In genomic region chr17:48335858-48336500, GRCh38 we compare ENCODE assay signal across 8 cellular contexts.
A peak's percentile ranks its signal among the peaks of the same experiment; 100 is the strongest.
DNase-seq lines count a peak whose midpoint lies in the region; ATAC-seq, FAIRE-seq and TF ChIP-seq lines count a peak whose summit lies in the region.

No MANE protein-coding gene starts in this region.

- H3K9me1 ChIP-seq in K562 (ENCODE audit: control insufficient read depth, insufficient read depth, low read length), result no peaks in the 10 kb centered on the region

- TF ChIP-seq CTCF in BJ (IDR thresholded peaks at IDR 0.05; ENCODE audit: insufficient read depth, low read depth, low read length) (peak; percentile 62), K562 (IDR thresholded peaks at IDR 0.05 in 2 of 3, conservative IDR thresholded peaks at IDR 0.05 in 1 of 3; ENCODE audit: insufficient read depth in 2 of 3, low read depth in 1 of 3, low read length in 3 of 3) (peak; percentile 57 to 87 (median 65); a peak in 4 of 6 replicates), left lung (IDR thresholded peaks at IDR 0.05) (peak; percentile 58 to 75)

- H3K36me3 ChIP-seq in BJ (ENCODE audit: control insufficient read depth, insufficient read depth, low read length), result no peaks in the 10 kb centered on the region
- no peaks in the 10 kb centered on the region for H3K36me3 ChIP-seq in H7 (replicated peaks; ENCODE audit: control insufficient read depth, insufficient read depth, low read length)
- no peaks in the 10 kb centered on the region for H3K36me3 ChIP-seq in K562 (ENCODE audit: control insufficient read depth, insufficient read depth, low read length)
- H3K36me3 ChIP-seq in left lung, result no peaks in the 10 kb centered on the region

- H3K27me3 ChIP-seq in BJ (ENCODE audit: control insufficient read depth, insufficient read depth, low read length) (peaks cover 7% of the 10 kb centered on the region), H7 (ENCODE audit: control insufficient read depth, insufficient read depth, low read length) (peaks cover 8% of the 10 kb centered on the region), K562 (ENCODE audit: control insufficient read depth in 2 of 2, insufficient read depth in 2 of 2, low read length in 2 of 2) (no peaks in the 10 kb centered on the region), left lung (peaks cover 52 to 75% of the 10 kb centered on the region in 2 donors)

- H3K4me1 ChIP-seq in K562 (replicated peaks in 1 of 2; ENCODE audit: control insufficient read depth in 2 of 2, insufficient read depth in 2 of 2, low read length in 2 of 2) (no peaks in the 10 kb centered on the region), left lung (no peaks in the 10 kb centered on the region)

- DNase-seq in BJ (ENCODE audit: low read depth) (peak; percentile 4), H7 (peak; percentile 25), NCI-H526 (lab: John Stamatoyannopoulos, UW) (peak; percentile 26 to 75), K562 (ENCODE audit: extremely low read depth in 1 of 4, low spot score in 3 of 4) (peak; percentile 14 to 64 (median 29)), left lung (no peak), posterior vena cava (ENCODE audit: low spot score) (no peak)
- DNase-seq in activated effector memory CD4-positive, alpha-beta T cell treated with anti-CD3 and anti-CD28 coated beads, Interleukin-2, amount 50 U/mL, for 16 hours, result no peak

- H3K9me3 ChIP-seq in K562 (replicated peaks; ENCODE audit: control insufficient read depth, insufficient read depth, low read depth, low read length) (no peaks in the 10 kb centered on the region), left lung (no peaks in the 10 kb centered on the region)

- CTCF ChIA-PET in BJ (lab: Yijun Ruan, JAX), result interaction anchor here (0.6 to 2.6 kb wide), 28 partner anchors 9 to 283 kb away, joined by 3 to 29 read pairs (median 3); partner anchors contain the start of gene HOXB5
- CTCF ChIA-PET in K562 (lab: Yijun Ruan, JAX; ENCODE audit: low intra/inter-chr PET ratio), result interaction anchor here (0.7 to 2.4 kb wide), 10 partner anchors 16 to 455 kb away, joined by 3 to 19 read pairs (median 4); partner anchors contain the start of genes HOXB3 and HOXB5

- no peaks in the 10 kb centered on the region for H3K79me2 ChIP-seq in K562 (ENCODE audit: control insufficient read depth, insufficient read depth, low read length)

- no peak for TF ChIP-seq EP300 in K562 (IDR thresholded peaks at IDR 0.05; ENCODE audit: low read length)

- H3K27ac ChIP-seq in K562 (ENCODE audit: extremely low read depth, low read depth, low read length) (no peak overlapping the region), left lung (no peak overlapping the region)

- in situ Hi-C loops in K562 (cut with MboI), result loop anchor here (5.0 kb wide), 1 partner anchor 256 kb away; the partner anchor contains the start of genes HOXB3 and HOXB5

- intact Hi-C loops in K562 (cut with micrococcal nuclease) (loop anchor here (1.0 to 5.0 kb wide), 3 partner anchors 38 to 184 kb away; no protein-coding TSS in a partner anchor), left lung (cut with DNase I) (no loop called here), posterior vena cava (cut with DNase I) (loop anchor here (5.0 to 10.0 kb wide), 2 partner anchors 111 to 261 kb away; no protein-coding TSS in a partner anchor)

- POLR2A ChIA-PET in BJ (lab: Charles Lee) (no interaction called here), K562 (lab: Yijun Ruan, JAX) (interaction anchor here (0.6 to 1.9 kb wide), 6 partner anchors 9 to 286 kb away, joined by 3 to 6 read pairs (median 3); no protein-coding TSS in a partner anchor)

- peak; percentile 75 for FAIRE-seq in K562 (lab: Jason Lieb, UNC)

- TF ChIP-seq POLR2A in K562 (conservative IDR thresholded peaks at IDR 0.05), result no peak

- peak; percentile 82 to 92 for TF ChIP-seq RAD21 in K562 (CRISPR knock-in tag; conservative IDR thresholded peaks at IDR 0.05 in 1 of 2, IDR thresholded peaks at IDR 0.05 in 1 of 2)

- H3K4me2 ChIP-seq in K562 (ENCODE audit: insufficient read depth, low read length), result no peak overlapping the region

- WGBS in K562 (ENCODE audit: insufficient coverage, low coverage, missing lambda C conversion rate), result 2% methylated on average over 5 of the region's 5 CpGs

- H3K9ac ChIP-seq in K562 (ENCODE audit: insufficient read depth in 1 of 2, low read depth in 2 of 2, low read length in 2 of 2), result no peak overlapping the region

- ATAC-seq in K562 (peak; percentile 65), left lung (peak; percentile 68), HG03095 (IDR thresholded peaks at IDR 0.05; ENCODE audit: unreplicated experiment) (no peak)

- H3K4me3 ChIP-seq in BJ (ENCODE audit: low read depth, low read length) (no peak overlapping the region), H7 (ENCODE audit: insufficient read depth, low read depth, low read length) (no peak overlapping the region), K562 (no peak overlapping the region), left lung (no peak overlapping the region)

- no TSS peak for BruUV-seq in K562 (replicated peaks; lab: Mats Ljungman, UMichigan)

- H4K20me1 ChIP-seq in K562 (replicated peaks; ENCODE audit: control insufficient read depth, insufficient read depth, low read length), result no peaks in the 10 kb centered on the region

- no peak overlapping the region for H2AFZ ChIP-seq in K562 (ENCODE audit: low read depth, low read length)

TF ChIP-seq in K562, 482 proteins besides CTCF, POLR2A, EP300 and RAD21:
- TF ChIP-seq DEAF1 (CRISPR knock-in tag; IDR thresholded peaks at IDR 0.05) (peak; percentile 50; the same call in 1 of the 2 replicates), EP400 (IDR thresholded peaks at IDR 0.05) (0 out of 2 replicates have a peak, but pooled peaks have one; percentile 36), ARNT (IDR thresholded peaks at IDR 0.05) (0 out of 4 replicates have a peak, but pooled peaks of 1 of the 2 experiments have one; percentile 31), KLF16 (IDR thresholded peaks at IDR 0.05) (0 out of 2 replicates have a peak, but pooled peaks have one; percentile 24), TAF9B (IDR thresholded peaks at IDR 0.05; ENCODE audit: partially characterized antibody) (peak; percentile 10), SRSF7 (optimal IDR thresholded peaks at IDR 0.05; ENCODE audit: low read depth, low read length) (no peak), CBX8 (IDR thresholded peaks at IDR 0.05; ENCODE audit: borderline replicate concordance, extremely low read depth, low read depth, low read length, poor library complexity, severe bottlenecking) (no peak), SMC3 (conservative IDR thresholded peaks at IDR 0.05; ENCODE audit: insufficient read depth, low read depth, low read length) (peak; percentile 72), VEZF1 (CRISPR knock-in tag; IDR thresholded peaks at IDR 0.05) (peak; percentile 23; the same call in 1 of the 2 replicates)

Comparison
In these comparisons a context has a peak if more than half of its experiments do, and no peak if none do; other contexts are left out.
1. DNase-seq: peak in BJ (single experiment), H7 (single experiment), NCI-H526 (2 of 2) and K562 (4 of 4); none in left lung (0 of 2), posterior vena cava (single experiment) and activated effector memory CD4-positive, alpha-beta T cell treated with anti-CD3 and anti-CD28 coated beads, Interleukin-2, amount 50 U/mL, for 16 hours (single experiment).
2. intact Hi-C loops: an anchor here in K562 (1.0 to 5.0 kb wide) and posterior vena cava (5.0 to 10.0 kb wide); none called in left lung.
3. Peak in every context shown above with its lines, with median percentiles within 50 percentile points of each other: CTCF ChIP-seq.